ENCODE assay signal across 23 cellular contexts in genomic region chr15:71223516-71223915, GRCh38.
DNase-seq lines count a peak whose midpoint lies in the region; ATAC-seq, FAIRE-seq and TF ChIP-seq lines count a peak whose summit lies in the region.
"Had no signal": no experiment of that assay in that cellular context is flagged by ENCODE, and none has a peak within 500 bp of the region (broad histone marks: within the 10 kb centered on the region; RNA-seq: fewer than 3 reads in every experiment).

No MANE protein-coding gene starts in this region.

- H3K9me3 Mint-ChIP-seq in CD8-positive, alpha-beta memory T cell: peaks cover 0 to 2% (median 0%) of the 10 kb centered on the region in 5 donors

- peak overlapping the region in 1 of 8 donors; percentile 9 for H3K27ac Mint-ChIP-seq in CD8-positive, alpha-beta memory T cell

- H3K4me3 ChIP-seq in left ventricle myocardium inferior (no peak overlapping the region), heart left ventricle (no peak overlapping the region), lower leg skin (ENCODE audit: low read depth, poor library complexity, severe bottlenecking) (no peak overlapping the region)
- no peak overlapping the region for H3K4me3 ChIP-seq in CD8-positive, alpha-beta memory T cell (ENCODE audit: low read length)
- H3K4me3 ChIP-seq: GM23248, SK-N-MC had no signal

- POLR2A ChIA-PET in CD8-positive, alpha-beta memory T cell (lab: Charles Lee): no interaction called here

- H3K9me3 ChIP-seq in left ventricle myocardium inferior (replicated peaks) (no peaks in the 10 kb centered on the region), heart left ventricle (peaks cover 0 to 5% (median 0%) of the 10 kb centered on the region in 12 donors)
- no peaks in the 10 kb centered on the region for H3K9me3 ChIP-seq in CD8-positive, alpha-beta memory T cell (ENCODE audit: low read length)

- H3K27me3 Mint-ChIP-seq in CD8-positive, alpha-beta memory T cell: peaks cover 4 to 15% of the 10 kb centered on the region in 2 donors

- DNase-seq in left ventricle myocardium inferior (no peak), heart left ventricle (no peak), epithelial cell of prostate (ENCODE audit: low read depth, low spot score) (no peak), left colon (no peak), urothelium cell line (ENCODE audit: low spot score) (no peak), UCSD-AML1 (lab: John Stamatoyannopoulos, UW; ENCODE audit: unreplicated experiment) (no peak), lower leg skin (ENCODE audit: low spot score in 2 of 2) (no peak)
- DNase-seq in CD8-positive, alpha-beta memory T cell: no peak
- DNase-seq: 8988T; CD4-positive, CD25-positive, alpha-beta regulatory T cell; GM23248; H7; NCI-H1105; NCI-H1436 treated with DMSO at 0.1 percent for 48 hours; NCI-H1930; NCI-H446 treated with DMSO at 0.1 percent for 48 hours; NCI-H526; NCI-H82; SIG-M5 had no signal

- H3K27ac ChIP-seq in left ventricle myocardium inferior (replicated peaks) (peak overlapping the region; percentile 37), heart left ventricle (peak overlapping the region in 3 of 12 donors; percentile 6 to 33 (median 19)), epithelial cell of prostate (peak overlapping the region; percentile 64)
- no peak overlapping the region for H3K27ac ChIP-seq in CD8-positive, alpha-beta memory T cell (ENCODE audit: low read depth, low read length)
- H3K27ac ChIP-seq: GM23248, SK-N-MC had no signal

- intact Hi-C loops in left ventricle myocardium inferior (cut with micrococcal nuclease): no loop called here
- intact Hi-C loops in heart left ventricle (cut with DNase I): no loop called here
- intact Hi-C loops in left colon (cut with DNase I, micrococcal nuclease): no loop called here
- intact Hi-C loops in lower leg skin (cut with DNase I; ENCODE audit: low total_unique reads): no loop called here

- H3K36me3 Mint-ChIP-seq in CD8-positive, alpha-beta memory T cell: no peaks in the 10 kb centered on the region
- H3K36me3 Mint-ChIP-seq: CD4-positive, CD25-positive, alpha-beta regulatory T cell had no signal

- H3K36me3 ChIP-seq in left ventricle myocardium inferior (no peaks in the 10 kb centered on the region), heart left ventricle (peaks cover 0 to 4% (median 0%) of the 10 kb centered on the region in 9 donors)
- no peaks in the 10 kb centered on the region for H3K36me3 ChIP-seq in CD8-positive, alpha-beta memory T cell (ENCODE audit: insufficient read depth, low read length)

- WGBS in heart left ventricle, 4 donors: 88 to 96% (median 94%) methylated on average over 2 of the region's 2 CpGs
- 81 to 82% methylated on average over 2 of the region's 2 CpGs for WGBS in lower leg skin, 2 donors

- FAIRE-seq in urothelium cell line (lab: Jason Lieb, UNC): peak; percentile 65
- FAIRE-seq: D721Med, GM18507 had no signal

- no peak for TF ChIP-seq CTCF in left ventricle myocardium inferior (IDR thresholded peaks at IDR 0.05; ENCODE audit: borderline replicate concordance)
- TF ChIP-seq CTCF in heart left ventricle (IDR thresholded peaks at IDR 0.05): no peak
- TF ChIP-seq CTCF in lower leg skin (IDR thresholded peaks at IDR 0.05): no peak

- peaks cover 50% of the 10 kb centered on the region for H3K4me1 ChIP-seq in left ventricle myocardium inferior
- peaks cover 0 to 43% (median 5%) of the 10 kb centered on the region in 12 donors for H3K4me1 ChIP-seq in heart left ventricle
- no peaks in the 10 kb centered on the region for H3K4me1 ChIP-seq in CD8-positive, alpha-beta memory T cell (ENCODE audit: insufficient read depth, low read length)

- CTCF ChIA-PET in CD8-positive, alpha-beta memory T cell (lab: Charles Lee): no interaction called here

- H3K27me3 ChIP-seq in left ventricle myocardium inferior (ENCODE audit: low read depth): no peaks in the 10 kb centered on the region
- no peaks in the 10 kb centered on the region for H3K27me3 ChIP-seq in heart left ventricle
- no peaks in the 10 kb centered on the region for H3K27me3 ChIP-seq in CD8-positive, alpha-beta memory T cell (ENCODE audit: insufficient read depth, low read length, poor library complexity, severe bottlenecking)

- H3K4me3 Mint-ChIP-seq in CD8-positive, alpha-beta memory T cell: no peak overlapping the region
- H3K4me3 Mint-ChIP-seq: CD4-positive, CD25-positive, alpha-beta regulatory T cell had no signal

- H3K4me1 Mint-ChIP-seq in CD8-positive, alpha-beta memory T cell: no peaks in the 10 kb centered on the region
- H3K4me1 Mint-ChIP-seq: CD4-positive, CD25-positive, alpha-beta regulatory T cell had no signal

- ATAC-seq in heart left ventricle (no peak), left colon (peak; percentile 49)
- ATAC-seq: Panc1 had no signal

- no peak for TF ChIP-seq POLR2A in heart left ventricle (IDR thresholded peaks at IDR 0.05)
- TF ChIP-seq POLR2A in lower leg skin (IDR thresholded peaks at IDR 0.05): no peak
